ENCODE assay signal across 10 cellular contexts in genomic region chr4:118076958-118077766, GRCh38. TPM values are rescaled to one million over a fixed set of nuclear protein-coding genes. Genes with fewer than 3 reads are reported as not detected.
A peak's percentile ranks its signal among the peaks of the same experiment; 100 is the strongest.
DNase-seq lines count a peak whose midpoint lies in the region; ATAC-seq and TF ChIP-seq lines count a peak whose summit lies in the region.
"Had no signal": no experiment of that assay in that cellular context is flagged by ENCODE, and none has a peak within 500 bp of the region (broad histone marks: within the 10 kb centered on the region; RNA-seq: fewer than 3 reads in every experiment).

No MANE protein-coding gene starts in this region.

- DNase-seq in DMS53 (lab: John Stamatoyannopoulos, UW) (peak; percentile 66), left lobe of liver (ENCODE audit: low spot score) (no peak), anterior cingulate cortex (lab: John Stamatoyannopoulos, UW) (no peak), sigmoid colon (no peak)
- DNase-seq in T-helper 2 cell treated with Interferon-gamma antibody and Interleukin-4, amounts not matched to agents 5 μg/mL and 100 μg/mL, for 36 hours (ENCODE audit: low spot score): peak; percentile 8
- DNase-seq in stimulated activated effector memory CD8-positive, alpha-beta T cell treated with anti-CD3 and anti-CD28 coated beads, Interleukin-12 subunit alpha, Interleukin-12 subunit beta, amount 100 ng/mL, for 72 hours (ENCODE audit: low spot score in 2 of 2): no peak
- DNase-seq: activated B cell treated with CpG ODN at 0.5 μM for 24 hours had no signal

- no peaks in the 10 kb centered on the region for H3K9me3 Mint-ChIP-seq in T-helper 2 cell treated with Interferon-gamma antibody and Interleukin-4, amounts not matched to agents 5 μg/mL and 100 μg/mL, for 36 hours
- H3K9me3 Mint-ChIP-seq in stimulated activated effector memory CD8-positive, alpha-beta T cell treated with anti-CD3 and anti-CD28 coated beads, Interleukin-12 subunit alpha, Interleukin-12 subunit beta, amount 100 ng/mL, for 72 hours: peaks cover 4% of the 10 kb centered on the region

- H3K4me1 ChIP-seq in sigmoid colon: no peaks in the 10 kb centered on the region
- H3K4me1 ChIP-seq: pancreas had no signal

- TF ChIP-seq POLR2A in sigmoid colon (IDR thresholded peaks at IDR 0.05): no peak

- H3K27me3 Mint-ChIP-seq in T-helper 2 cell treated with Interferon-gamma antibody and Interleukin-4, amounts not matched to agents 5 μg/mL and 100 μg/mL, for 36 hours (ENCODE audit: low read depth): peaks cover 3% of the 10 kb centered on the region
- H3K27me3 Mint-ChIP-seq: activated B cell treated with CpG ODN at 0.5 μM for 24 hours had no signal

- intact Hi-C loops in sigmoid colon (cut with DNase I): no loop called here

- peaks cover 3% of the 10 kb centered on the region for H3K4me1 Mint-ChIP-seq in T-helper 2 cell treated with Interferon-gamma antibody and Interleukin-4, amounts not matched to agents 5 μg/mL and 100 μg/mL, for 36 hours (ENCODE audit: low read depth)
- no peaks in the 10 kb centered on the region for H3K4me1 Mint-ChIP-seq in stimulated activated effector memory CD8-positive, alpha-beta T cell treated with anti-CD3 and anti-CD28 coated beads, Interleukin-12 subunit alpha, Interleukin-12 subunit beta, amount 100 ng/mL, for 72 hours
- H3K4me1 Mint-ChIP-seq: activated B cell treated with CpG ODN at 0.5 μM for 24 hours had no signal

- no peaks in the 10 kb centered on the region for H3K36me3 ChIP-seq in sigmoid colon
- H3K36me3 ChIP-seq: pancreas had no signal

- H3K27me3 ChIP-seq in sigmoid colon: no peaks in the 10 kb centered on the region
- H3K27me3 ChIP-seq: pancreas had no signal

- no peak overlapping the region for H3K4me3 Mint-ChIP-seq in T-helper 2 cell treated with Interferon-gamma antibody and Interleukin-4, amounts not matched to agents 5 μg/mL and 100 μg/mL, for 36 hours
- H3K4me3 Mint-ChIP-seq in stimulated activated effector memory CD8-positive, alpha-beta T cell treated with anti-CD3 and anti-CD28 coated beads, Interleukin-12 subunit alpha, Interleukin-12 subunit beta, amount 100 ng/mL, for 72 hours: no peak overlapping the region
- H3K4me3 Mint-ChIP-seq: activated B cell treated with CpG ODN at 0.5 μM for 24 hours had no signal

- no peaks in the 10 kb centered on the region for H3K9me3 ChIP-seq in sigmoid colon
- H3K9me3 ChIP-seq: pancreas had no signal

- H3K27ac ChIP-seq in sigmoid colon: no peak overlapping the region
- H3K27ac ChIP-seq: pancreas had no signal

- peaks cover 3% of the 10 kb centered on the region for H3K36me3 Mint-ChIP-seq in T-helper 2 cell treated with Interferon-gamma antibody and Interleukin-4, amounts not matched to agents 5 μg/mL and 100 μg/mL, for 36 hours (ENCODE audit: low read depth)
- no peaks in the 10 kb centered on the region for H3K36me3 Mint-ChIP-seq in stimulated activated effector memory CD8-positive, alpha-beta T cell treated with anti-CD3 and anti-CD28 coated beads, Interleukin-12 subunit alpha, Interleukin-12 subunit beta, amount 100 ng/mL, for 72 hours

- no peak for TF ChIP-seq EP300 in sigmoid colon (IDR thresholded peaks at IDR 0.05)

- no peak overlapping the region for H3K27ac Mint-ChIP-seq in T-helper 2 cell treated with Interferon-gamma antibody and Interleukin-4, amounts not matched to agents 5 μg/mL and 100 μg/mL, for 36 hours
- H3K27ac Mint-ChIP-seq in stimulated activated effector memory CD8-positive, alpha-beta T cell treated with anti-CD3 and anti-CD28 coated beads, Interleukin-12 subunit alpha, Interleukin-12 subunit beta, amount 100 ng/mL, for 72 hours: no peak overlapping the region
- H3K27ac Mint-ChIP-seq: activated B cell treated with CpG ODN at 0.5 μM for 24 hours had no signal

- no peak for TF ChIP-seq CTCF in sigmoid colon (IDR thresholded peaks at IDR 0.05)

- H3K4me3 ChIP-seq in sigmoid colon: no peak overlapping the region
- H3K4me3 ChIP-seq: pancreas had no signal

- ATAC-seq in GM18868 (IDR thresholded peaks at IDR 0.05; ENCODE audit: unreplicated experiment): peak; percentile 90
- ATAC-seq in HG03432 (IDR thresholded peaks at IDR 0.05; ENCODE audit: unreplicated experiment): peak; percentile 92
- ATAC-seq in left lobe of liver: peak; percentile 90
- ATAC-seq in stimulated activated effector memory CD8-positive, alpha-beta T cell treated with anti-CD3 and anti-CD28 coated beads, Interleukin-12 subunit alpha, Interleukin-12 subunit beta, amount 100 ng/mL, for 72 hours: no peak
- ATAC-seq: pancreas had no signal

- WGBS in sigmoid colon, 2 donors: 61 to 71% methylated on average over 8 of the region's 8 CpGs

RNA-seq across cellular contexts. Expression of gene NDST3, which starts 42.9 kb away (rescaled TPM):
- total RNA-seq in left lobe of liver (0.48 TPM), sigmoid colon (under 1 TPM in 2 of 4 donors, not detected in 2; under 0.01 TPM)
- under 1 TPM in 1 of 3 donors, not detected in 2; 0.04 TPM for polyA plus RNA-seq in sigmoid colon
- total RNA-seq: activated B cell treated with CpG ODN at 0.5 μM for 24 hours, pancreas had no signal

Comparison
In these comparisons a context has a peak if more than half of its experiments do, and no peak if none do; other contexts are left out.
1. DNase-seq: peak in DMS53 (single experiment) and T-helper 2 cell treated with Interferon-gamma antibody and Interleukin-4, amounts not matched to agents 5 μg/mL and 100 μg/mL, for 36 hours (single experiment); none in left lobe of liver (single experiment), anterior cingulate cortex (0 of 58), stimulated activated effector memory CD8-positive, alpha-beta T cell treated with anti-CD3 and anti-CD28 coated beads, Interleukin-12 subunit alpha, Interleukin-12 subunit beta, amount 100 ng/mL, for 72 hours (0 of 2) and sigmoid colon (single experiment).